18 cellular contexts compared by ENCODE assay signal in genomic region chr1:61864501-61864900, GRCh38.
A peak's percentile ranks its signal among the peaks of the same experiment; 100 is the strongest.
DNase-seq lines count a peak whose midpoint lies in the region; ATAC-seq, FAIRE-seq and TF ChIP-seq lines count a peak whose summit lies in the region.
"Had no signal": no experiment of that assay in that cellular context is flagged by ENCODE, and none has a peak within 500 bp of the region (broad histone marks: within the 10 kb centered on the region; RNA-seq: fewer than 3 reads in every experiment).

No MANE protein-coding gene starts in this region.

- H3K4me2 ChIP-seq in BLaER1 (peak overlapping the region; percentile 5; the same call in 1 of the 2 replicates), SU-DHL-6 (ENCODE audit: low read depth, low read length, poor library complexity, severe bottlenecking) (peak overlapping the region; percentile 43)

- TF ChIP-seq CTCF in SU-DHL-6 (IDR thresholded peaks at IDR 0.05; ENCODE audit: insufficient read depth, low read length, poor library complexity, severe bottlenecking) (no peak), GM10248 (IDR thresholded peaks at IDR 0.05; ENCODE audit: control extremely low read depth, extremely low read depth, low read depth, missing control alignments) (no peak), vagina (IDR thresholded peaks at IDR 0.05) (no peak)

- H4K20me1 ChIP-seq in BLaER1 = no peaks in the 10 kb centered on the region
- H4K20me1 ChIP-seq in SU-DHL-6 (ENCODE audit: low read depth, low read length) = no peaks in the 10 kb centered on the region

- DNase-seq in GM19239 (ENCODE audit: insufficient read length, low spot score) (no peak), NCI-H460 (ENCODE audit: extremely low read depth, low read depth) (peak; percentile 50), GM10248 (ENCODE audit: extremely low spot score) (no peak), NCI-H2227 (lab: John Stamatoyannopoulos, UW; ENCODE audit: unreplicated experiment) (no peak), vagina (ENCODE audit: extremely low spot score in 2 of 2) (no peak)
- DNase-seq: CD4-positive, alpha-beta memory T cell; EL; H7; MM.1S; NCI-H1048; NCI-H1417 treated with DMSO at 0.1 percent for 48 hours; NCI-H1930; NCI-H510A treated with DMSO at 0.1 percent for 48 hours; T-helper 9 cell had no signal

- H3K9me3 ChIP-seq in BLaER1 (peaks cover 3% of the 10 kb centered on the region), SU-DHL-6 (ENCODE audit: insufficient read depth, low read length) (peaks cover 1% of the 10 kb centered on the region; the same call in 1 of the 2 replicates), vagina (no peaks in the 10 kb centered on the region)

- CTCF ChIA-PET in GM10248 (lab: Yijun Ruan, JAX) = interaction anchor here (1.5 kb wide), 1 partner anchor 11 kb away, joined by 3 read pairs; no protein-coding TSS in a partner anchor

- peak; percentile 11 for FAIRE-seq in GM19239 (lab: Jason Lieb, UNC)

- H3K27me3 ChIP-seq in BLaER1 (no peaks in the 10 kb centered on the region), SU-DHL-6 (ENCODE audit: low read length) (no peaks in the 10 kb centered on the region), vagina (no peaks in the 10 kb centered on the region)

- H3K4me3 ChIP-seq in BLaER1 (no peak overlapping the region), SU-DHL-6 (ENCODE audit: insufficient read depth, low read length, poor library complexity, severe bottlenecking) (no peak overlapping the region), vagina (no peak overlapping the region)

- no peak overlapping the region for H3K9ac ChIP-seq in BLaER1
- H3K9ac ChIP-seq in SU-DHL-6 (ENCODE audit: low read length) = no peak overlapping the region

- ATAC-seq in HG03521 (IDR thresholded peaks at IDR 0.05; ENCODE audit: unreplicated experiment) = no peak
- ATAC-seq: Panc1 had no signal

- H3K4me1 ChIP-seq in BLaER1 (peaks cover 12% of the 10 kb centered on the region), vagina (no peaks in the 10 kb centered on the region)

- no peaks in the 10 kb centered on the region for H3K79me2 ChIP-seq in SU-DHL-6 (ENCODE audit: insufficient read depth, low read length)

- POLR2A ChIA-PET in GM10248 (lab: Yijun Ruan, JAX) = no interaction called here

- H3F3A ChIP-seq in SU-DHL-6 (ENCODE audit: insufficient read depth) = no peaks in the 10 kb centered on the region

- H3K36me3 ChIP-seq in BLaER1 (no peaks in the 10 kb centered on the region), SU-DHL-6 (ENCODE audit: low read length) (no peaks in the 10 kb centered on the region), vagina (peaks cover 0 to 8% of the 10 kb centered on the region in 2 donors)

- no peak for TF ChIP-seq POLR2A in vagina (IDR thresholded peaks at IDR 0.05)

- no peaks in the 10 kb centered on the region for H3K9me2 ChIP-seq in SU-DHL-6 (replicated peaks; ENCODE audit: insufficient read depth, low read length)

- intact Hi-C loops in vagina (cut with DNase I) = no loop called here

- peak overlapping the region; percentile 59 for H2AFZ ChIP-seq in SU-DHL-6 (ENCODE audit: low read depth, low read length, severe bottlenecking)

- H3K27ac ChIP-seq in BLaER1 (no peak overlapping the region), SU-DHL-6 (ENCODE audit: low read depth, low read length) (no peak overlapping the region; the same call in 1 of the 2 replicates), vagina (no peak overlapping the region)
